In the genomic region with DNA sequence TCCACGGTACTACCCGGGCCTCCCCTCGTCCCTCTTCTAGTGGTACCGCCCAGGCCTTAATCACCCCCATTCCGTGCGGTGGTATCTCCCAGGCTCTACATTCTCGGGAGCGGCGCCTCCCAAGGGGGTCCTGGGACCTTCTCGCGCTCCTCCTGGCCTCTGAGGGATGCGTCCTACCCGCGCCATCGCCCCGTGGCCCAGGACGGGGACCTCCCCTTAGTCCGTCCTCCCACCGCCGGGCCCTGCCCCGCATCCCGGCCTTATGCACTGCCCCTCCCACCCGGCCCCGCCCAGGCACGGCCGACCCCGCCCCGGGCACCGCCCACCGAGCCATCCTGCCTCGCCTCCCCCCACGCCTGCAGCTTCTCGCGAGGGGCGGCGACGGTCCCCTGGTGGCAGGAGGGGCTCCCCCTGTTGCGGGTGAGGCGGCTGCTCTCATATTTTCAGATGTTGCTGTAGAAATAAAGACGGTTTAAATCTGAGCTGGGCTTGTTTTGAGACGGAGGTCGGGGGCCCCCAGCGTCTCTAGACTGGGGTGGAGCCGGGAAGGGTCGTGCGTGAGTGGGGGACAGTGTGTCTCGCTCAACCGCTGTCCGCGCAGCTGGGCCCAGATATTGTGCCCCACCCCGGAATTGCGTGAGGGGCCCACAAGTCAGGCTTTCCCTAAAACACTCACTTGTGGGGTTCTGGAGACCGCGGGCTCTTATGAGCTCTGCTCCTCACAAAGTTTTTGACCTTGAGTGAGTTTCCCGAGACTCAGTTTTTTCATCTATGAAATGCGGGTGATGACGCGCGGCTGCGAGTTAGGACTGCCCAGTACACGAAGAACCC, we compare ENCODE assay signal across 1 cellular context.
TF ChIP-seq lines count a peak whose summit lies in the region.

No MANE protein-coding gene starts in this region.

TF ChIP-seq in HepG2, 621 proteins besides CTCF, POLR2A, EP300 and RAD21 (continued from another document and continues in another):
- TF ChIP-seq SP1 (IDR thresholded peaks at IDR 0.05) (no peak), SP1 (CRISPR knock-in tag; IDR thresholded peaks at IDR 0.05) (peak; percentile 83), MED13 (CRISPR knock-in tag; IDR thresholded peaks at IDR 0.05) (no peak), RARG (CRISPR knock-in tag; IDR thresholded peaks at IDR 0.05; ENCODE audit: low read depth) (no peak), SIN3A (IDR thresholded peaks at IDR 0.05; ENCODE audit: borderline replicate concordance, low read depth, low read length) (peak; percentile 42; the same call in 1 of the 2 replicates), ZNF788 (CRISPR knock-in tag; IDR thresholded peaks at IDR 0.05; ENCODE audit: borderline replicate concordance) (0 out of 2 replicates have a peak, but pooled peaks have one; percentile 27), PATZ1 (CRISPR knock-in tag; IDR thresholded peaks at IDR 0.05) (peak; percentile 80), ZFP37 (CRISPR knock-in tag; IDR thresholded peaks at IDR 0.05; ENCODE audit: borderline replicate concordance) (0 out of 2 replicates have a peak, but pooled peaks have one; percentile 18), NR2F2 (IDR thresholded peaks at IDR 0.05; ENCODE audit: borderline replicate concordance, low read depth) (no peak), ZNF556 (CRISPR knock-in tag; IDR thresholded peaks at IDR 0.05; ENCODE audit: borderline replicate concordance) (0 out of 2 replicates have a peak, but pooled peaks have one; percentile 9), CSRNP1 (CRISPR knock-in tag; IDR thresholded peaks at IDR 0.05) (peak; percentile 41; the same call in 1 of the 2 replicates), ZNF543 (CRISPR knock-in tag; IDR thresholded peaks at IDR 0.05) (peak; percentile 55; the same call in 1 of the 2 replicates), ZSCAN29 (CRISPR knock-in tag; conservative IDR thresholded peaks at IDR 0.05) (0 out of 2 replicates have a peak, but pooled peaks have one; percentile 13), ZNF776 (CRISPR knock-in tag; IDR thresholded peaks at IDR 0.05) (peak; percentile 48; the same call in 1 of the 2 replicates), ZNF232 (CRISPR knock-in tag; IDR thresholded peaks at IDR 0.05; ENCODE audit: borderline replicate concordance) (peak; percentile 52; the same call in 1 of the 2 replicates), ARID2 (CRISPR knock-in tag; IDR thresholded peaks at IDR 0.05; ENCODE audit: borderline replicate concordance) (0 out of 2 replicates have a peak, but pooled peaks have one; percentile 49), ZBTB43 (CRISPR knock-in tag; conservative IDR thresholded peaks at IDR 0.05) (peak; percentile 41; the same call in 1 of the 2 replicates), ZNF224 (CRISPR knock-in tag; IDR thresholded peaks at IDR 0.05) (peak; percentile 64; the same call in 1 of the 2 replicates), CC2D1A (CRISPR knock-in tag; IDR thresholded peaks at IDR 0.05) (0 out of 2 replicates have a peak, but pooled peaks have one; percentile 75), ZNF768 (CRISPR knock-in tag; IDR thresholded peaks at IDR 0.05) (peak; percentile 14; the same call in 1 of the 2 replicates), HOXD1 (CRISPR knock-in tag; IDR thresholded peaks at IDR 0.05) (0 out of 2 replicates have a peak, but pooled peaks have one; percentile 28), ZFX (CRISPR knock-in tag; IDR thresholded peaks at IDR 0.05; ENCODE audit: low read depth) (peak; percentile 73), CENPX (CRISPR knock-in tag; IDR thresholded peaks at IDR 0.05) (no peak), NKX3-1 (CRISPR knock-in tag; IDR thresholded peaks at IDR 0.05) (0 out of 2 replicates have a peak, but pooled peaks have one; percentile 67), ZFP82 (CRISPR knock-in tag; IDR thresholded peaks at IDR 0.05; ENCODE audit: borderline replicate concordance) (no peak), U2AF1 (optimal IDR thresholded peaks at IDR 0.05; ENCODE audit: low read depth, low read length) (peak; percentile 23), MED8 (CRISPR knock-in tag; IDR thresholded peaks at IDR 0.05; ENCODE audit: insufficient replicate concordance) (peak; percentile 29), SPEN (CRISPR knock-in tag; IDR thresholded peaks at IDR 0.05; ENCODE audit: low read depth) (peak; percentile 5), ZBTB42 (CRISPR knock-in tag; IDR thresholded peaks at IDR 0.05) (0 out of 2 replicates have a peak, but pooled peaks have one; percentile 44), ETV6 (CRISPR knock-in tag; conservative IDR thresholded peaks at IDR 0.05) (no peak), AGO2 (optimal IDR thresholded peaks at IDR 0.05; ENCODE audit: low read depth, low read length) (peak; percentile 59), GATAD1 (CRISPR knock-in tag; IDR thresholded peaks at IDR 0.05) (peak; percentile 11; the same call in 1 of the 2 replicates), BHLHE40 (IDR thresholded peaks at IDR 0.05; ENCODE audit: low read length) (0 out of 2 replicates have a peak, but pooled peaks have one; percentile 31)
- TF ChIP-seq, protein P1, sequence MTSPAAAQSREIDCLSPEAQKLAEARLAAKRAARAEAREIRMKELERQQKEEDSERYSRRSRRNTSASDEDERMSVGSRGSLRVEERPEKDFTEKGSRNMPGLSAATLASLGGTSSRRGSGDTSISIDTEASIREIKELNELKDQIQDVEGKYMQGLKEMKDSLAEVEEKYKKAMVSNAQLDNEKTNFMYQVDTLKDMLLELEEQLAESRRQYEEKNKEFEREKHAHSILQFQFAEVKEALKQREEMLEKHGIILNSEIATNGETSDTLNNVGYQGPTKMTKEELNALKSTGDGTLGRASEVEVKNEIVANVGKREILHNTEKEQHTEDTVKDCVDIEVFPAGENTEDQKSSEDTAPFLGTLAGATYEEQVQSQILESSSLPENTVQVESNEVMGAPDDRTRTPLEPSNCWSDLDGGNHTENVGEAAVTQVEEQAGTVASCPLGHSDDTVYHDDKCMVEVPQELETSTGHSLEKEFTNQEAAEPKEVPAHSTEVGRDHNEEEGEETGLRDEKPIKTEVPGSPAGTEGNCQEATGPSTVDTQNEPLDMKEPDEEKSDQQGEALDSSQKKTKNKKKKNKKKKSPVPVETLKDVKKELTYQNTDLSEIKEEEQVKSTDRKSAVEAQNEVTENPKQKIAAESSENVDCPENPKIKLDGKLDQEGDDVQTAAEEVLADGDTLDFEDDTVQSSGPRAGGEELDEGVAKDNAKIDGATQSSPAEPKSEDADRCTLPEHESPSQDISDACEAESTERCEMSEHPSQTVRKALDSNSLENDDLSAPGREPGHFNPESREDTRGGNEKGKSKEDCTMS (CRISPR knock-in tag; conservative IDR thresholded peaks at IDR 0.05): no peak
- TF ChIP-seq, protein P2, sequence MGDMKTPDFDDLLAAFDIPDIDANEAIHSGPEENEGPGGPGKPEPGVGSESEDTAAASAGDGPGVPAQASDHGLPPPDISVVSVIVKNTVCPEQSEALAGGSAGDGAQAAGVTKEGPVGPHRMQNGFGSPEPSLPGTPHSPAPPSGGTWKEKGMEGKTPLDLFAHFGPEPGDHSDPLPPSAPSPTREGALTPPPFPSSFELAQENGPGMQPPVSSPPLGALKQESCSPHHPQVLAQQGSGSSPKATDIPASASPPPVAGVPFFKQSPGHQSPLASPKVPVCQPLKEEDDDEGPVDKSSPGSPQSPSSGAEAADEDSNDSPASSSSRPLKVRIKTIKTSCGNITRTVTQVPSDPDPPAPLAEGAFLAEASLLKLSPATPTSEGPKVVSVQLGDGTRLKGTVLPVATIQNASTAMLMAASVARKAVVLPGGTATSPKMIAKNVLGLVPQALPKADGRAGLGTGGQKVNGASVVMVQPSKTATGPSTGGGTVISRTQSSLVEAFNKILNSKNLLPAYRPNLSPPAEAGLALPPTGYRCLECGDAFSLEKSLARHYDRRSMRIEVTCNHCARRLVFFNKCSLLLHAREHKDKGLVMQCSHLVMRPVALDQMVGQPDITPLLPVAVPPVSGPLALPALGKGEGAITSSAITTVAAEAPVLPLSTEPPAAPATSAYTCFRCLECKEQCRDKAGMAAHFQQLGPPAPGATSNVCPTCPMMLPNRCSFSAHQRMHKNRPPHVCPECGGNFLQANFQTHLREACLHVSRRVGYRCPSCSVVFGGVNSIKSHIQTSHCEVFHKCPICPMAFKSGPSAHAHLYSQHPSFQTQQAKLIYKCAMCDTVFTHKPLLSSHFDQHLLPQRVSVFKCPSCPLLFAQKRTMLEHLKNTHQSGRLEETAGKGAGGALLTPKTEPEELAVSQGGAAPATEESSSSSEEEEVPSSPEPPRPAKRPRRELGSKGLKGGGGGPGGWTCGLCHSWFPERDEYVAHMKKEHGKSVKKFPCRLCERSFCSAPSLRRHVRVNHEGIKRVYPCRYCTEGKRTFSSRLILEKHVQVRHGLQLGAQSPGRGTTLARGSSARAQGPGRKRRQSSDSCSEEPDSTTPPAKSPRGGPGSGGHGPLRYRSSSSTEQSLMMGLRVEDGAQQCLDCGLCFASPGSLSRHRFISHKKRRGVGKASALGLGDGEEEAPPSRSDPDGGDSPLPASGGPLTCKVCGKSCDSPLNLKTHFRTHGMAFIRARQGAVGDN (CRISPR knock-in tag; IDR thresholded peaks at IDR 0.05): peak; percentile 26; the same call in 1 of the 2 replicates
- TF ChIP-seq, protein P3, sequence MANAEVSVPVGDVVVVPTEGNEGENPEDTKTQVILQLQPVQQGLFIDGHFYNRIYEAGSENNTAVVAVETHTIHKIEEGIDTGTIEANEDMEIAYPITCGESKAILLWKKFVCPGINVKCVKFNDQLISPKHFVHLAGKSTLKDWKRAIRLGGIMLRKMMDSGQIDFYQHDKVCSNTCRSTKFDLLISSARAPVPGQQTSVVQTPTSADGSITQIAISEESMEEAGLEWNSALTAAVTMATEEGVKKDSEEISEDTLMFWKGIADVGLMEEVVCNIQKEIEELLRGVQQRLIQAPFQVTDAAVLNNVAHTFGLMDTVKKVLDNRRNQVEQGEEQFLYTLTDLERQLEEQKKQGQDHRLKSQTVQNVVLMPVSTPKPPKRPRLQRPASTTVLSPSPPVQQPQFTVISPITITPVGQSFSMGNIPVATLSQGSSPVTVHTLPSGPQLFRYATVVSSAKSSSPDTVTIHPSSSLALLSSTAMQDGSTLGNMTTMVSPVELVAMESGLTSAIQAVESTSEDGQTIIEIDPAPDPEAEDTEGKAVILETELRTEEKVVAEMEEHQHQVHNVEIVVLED (CRISPR knock-in tag; IDR thresholded peaks at IDR 0.05; ENCODE audit: borderline replicate concordance): no peak
- TF ChIP-seq, protein P4, sequence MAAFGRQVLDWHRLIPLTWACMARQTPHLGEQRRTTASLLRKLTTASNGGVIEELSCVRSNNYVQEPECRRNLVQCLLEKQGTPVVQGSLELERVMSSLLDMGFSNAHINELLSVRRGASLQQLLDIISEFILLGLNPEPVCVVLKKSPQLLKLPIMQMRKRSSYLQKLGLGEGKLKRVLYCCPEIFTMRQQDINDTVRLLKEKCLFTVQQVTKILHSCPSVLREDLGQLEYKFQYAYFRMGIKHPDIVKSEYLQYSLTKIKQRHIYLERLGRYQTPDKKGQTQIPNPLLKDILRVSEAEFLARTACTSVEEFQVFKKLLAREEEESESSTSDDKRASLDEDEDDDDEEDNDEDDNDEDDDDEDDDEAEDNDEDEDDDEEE (CRISPR knock-in tag; IDR thresholded peaks at IDR 0.05): 0 out of 2 replicates have a peak, but pooled peaks have one; percentile 48
- TF ChIP-seq, protein P5, sequence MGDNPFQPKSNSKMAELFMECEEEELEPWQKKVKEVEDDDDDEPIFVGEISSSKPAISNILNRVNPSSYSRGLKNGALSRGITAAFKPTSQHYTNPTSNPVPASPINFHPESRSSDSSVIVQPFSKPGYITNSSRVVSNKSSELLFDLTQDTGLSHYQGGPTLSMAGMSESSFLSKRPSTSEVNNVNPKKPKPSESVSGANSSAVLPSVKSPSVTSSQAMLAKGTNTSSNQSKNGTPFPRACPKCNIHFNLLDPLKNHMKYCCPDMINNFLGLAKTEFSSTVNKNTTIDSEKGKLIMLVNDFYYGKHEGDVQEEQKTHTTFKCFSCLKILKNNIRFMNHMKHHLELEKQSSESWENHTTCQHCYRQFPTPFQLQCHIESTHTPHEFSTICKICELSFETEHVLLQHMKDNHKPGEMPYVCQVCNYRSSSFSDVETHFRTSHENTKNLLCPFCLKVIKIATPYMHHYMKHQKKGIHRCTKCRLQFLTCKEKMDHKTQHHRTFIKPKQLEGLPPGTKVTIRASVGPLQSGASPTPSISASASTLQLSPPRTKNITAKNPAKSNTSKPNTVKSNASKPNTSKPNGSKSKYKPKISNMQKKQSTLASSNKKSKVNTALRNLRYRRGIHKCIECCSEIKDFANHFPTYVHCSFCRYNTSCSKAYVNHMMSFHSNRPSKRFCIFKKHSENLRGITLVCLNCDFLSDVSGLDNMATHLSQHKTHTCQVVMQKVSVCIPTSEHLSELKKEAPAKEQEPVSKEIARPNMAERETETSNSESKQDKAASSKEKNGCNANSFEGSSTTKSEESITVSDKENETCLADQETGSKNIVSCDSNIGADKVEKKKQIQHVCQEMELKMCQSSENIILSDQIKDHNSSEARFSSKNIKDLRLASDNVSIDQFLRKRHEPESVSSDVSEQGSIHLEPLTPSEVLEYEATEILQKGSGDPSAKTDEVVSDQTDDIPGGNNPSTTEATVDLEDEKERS (CRISPR knock-in tag; IDR thresholded peaks at IDR 0.05): 0 out of 2 replicates have a peak, but pooled peaks have one; percentile 37
